Comparison of ENCODE assay signal across 8 cellular contexts in genomic region chr11:13462928-13463778, GRCh38. TPM values are rescaled to one million over a fixed set of nuclear protein-coding genes. Genes with fewer than 3 reads are reported as not detected.
DNase-seq lines count a peak whose midpoint lies in the region; ATAC-seq lines count a peak whose summit lies in the region.

Gene BTBD10 (minus strand): TSS chr11:13463222. CDS start chr11:13445124, 18,098 bp downstream.

- H4K91ac ChIP-seq in mesenchymal stem cell (ENCODE audit: low read length) = peak within 1 kb of the TSS; percentile 77

- H3K36me3 Mint-ChIP-seq in effector memory CD8-positive, alpha-beta T cell (ENCODE audit: insufficient read depth) = peaks cover 17% of the 10 kb centered on the region

- no peaks in the 10 kb centered on the region for H3K9me3 ChIP-seq in mesenchymal stem cell (ENCODE audit: control insufficient read depth, low read length)

- peak within 1 kb of the TSS; percentile 99 to 100 for H3K27ac Mint-ChIP-seq in effector memory CD8-positive, alpha-beta T cell

- H3K23ac ChIP-seq in mesenchymal stem cell (ENCODE audit: low read length in 2 of 2) = peak within 1 kb of the TSS in 1 of 2 experiments; percentile 51

- peak within 1 kb of the TSS; percentile 87 for H3K27ac ChIP-seq in mesenchymal stem cell (ENCODE audit: low read length, poor library complexity, severe bottlenecking)

- 1% methylated on average over 68 of the region's 69 CpGs for WGBS in mesenchymal stem cell

- peak; percentile 95 for ATAC-seq in GM21390 (IDR thresholded peaks at IDR 0.05; ENCODE audit: unreplicated experiment)
- peak; percentile 96 for ATAC-seq in effector memory CD8-positive, alpha-beta T cell (replicated peaks)

- H3K18ac ChIP-seq in mesenchymal stem cell (ENCODE audit: low read depth in 1 of 2, low read length in 2 of 2) = peak within 1 kb of the TSS; percentile 85 to 95

- peak within 1 kb of the TSS in 1 of 2 experiments; percentile 72 for H2BK12ac ChIP-seq in mesenchymal stem cell (ENCODE audit: low read length in 2 of 2)

- peaks cover 4% of the 10 kb centered on the region for H3K4me1 ChIP-seq in mesenchymal stem cell (ENCODE audit: control insufficient read depth, insufficient read depth, low read depth, low read length)

- H3K27me3 Mint-ChIP-seq in effector memory CD8-positive, alpha-beta T cell = no peaks in the 10 kb centered on the region

- DNase-seq in Caki2 (ENCODE audit: low read depth) (peak; percentile 96), HUDEP-2 (lab: John Stamatoyannopoulos, UW; ENCODE audit: unreplicated experiment in 76 of 76) (peak; percentile 25 to 92 (median 84)), NOMO-1 treated with dmso at 0.1 percent for 144 hours (lab: John Stamatoyannopoulos, UW; ENCODE audit: unreplicated experiment) (peak; percentile 91), mesenchymal stem cell (peak; percentile 96)
- peak; percentile 69 to 77 (median 75) for DNase-seq in activated CD8-positive, alpha-beta memory T cell treated with anti-CD3 and anti-CD28 coated beads for 48 hours (ENCODE audit: low read depth in 2 of 3, low spot score in 2 of 3)
- peak; percentile 90 to 92 (median 92) for DNase-seq in effector memory CD8-positive, alpha-beta T cell
- DNase-seq in stimulated activated CD8-positive, alpha-beta memory T cell treated with anti-CD3 and anti-CD28 coated beads, Interleukin-12 subunit alpha, Interleukin-12 subunit beta, amount 100 ng/mL, for 24 hours (ENCODE audit: extremely low read depth) = peak; percentile 71

- H3K36me3 ChIP-seq in mesenchymal stem cell (ENCODE audit: control insufficient read depth in 1 of 2, insufficient read depth in 2 of 2, low read depth in 1 of 2, low read length in 2 of 2) = peaks cover 0 to 3% of the 10 kb centered on the region in 2 experiments

- H2BK15ac ChIP-seq in mesenchymal stem cell (ENCODE audit: low read depth, poor library complexity, severe bottlenecking) = peak within 1 kb of the TSS; percentile 97

- H2BK5ac ChIP-seq in mesenchymal stem cell (ENCODE audit: low read depth, low read length, poor library complexity, severe bottlenecking) = peak within 1 kb of the TSS; percentile 62

- H3K27me3 ChIP-seq in mesenchymal stem cell (ENCODE audit: control insufficient read depth in 1 of 2, insufficient read depth in 1 of 2, low read length in 2 of 2) = peaks cover 0 to 5% of the 10 kb centered on the region in 2 experiments

- peaks cover 20 to 41% of the 10 kb centered on the region in 2 donors for H3K4me1 Mint-ChIP-seq in effector memory CD8-positive, alpha-beta T cell (ENCODE audit: low read depth in 2 of 2)

- peaks cover 3% of the 10 kb centered on the region for H3K79me1 ChIP-seq in mesenchymal stem cell (replicated peaks; ENCODE audit: low read length, poor library complexity, severe bottlenecking)

- peak within 1 kb of the TSS; percentile 96 for H3K4me2 ChIP-seq in mesenchymal stem cell (ENCODE audit: low read length, poor library complexity, severe bottlenecking)

- H2AFZ ChIP-seq in mesenchymal stem cell (ENCODE audit: low read depth, low read length) = peak within 1 kb of the TSS; percentile 97

- no peaks in the 10 kb centered on the region for H3K9me3 Mint-ChIP-seq in effector memory CD8-positive, alpha-beta T cell

- H2AK5ac ChIP-seq in mesenchymal stem cell (ENCODE audit: low read length, severe bottlenecking) = no peak within 1 kb of the TSS

- peak within 1 kb of the TSS; percentile 45 for H4K8ac ChIP-seq in mesenchymal stem cell (ENCODE audit: low read length)

- peak within 1 kb of the TSS; percentile 94 to 99 for H3K4me3 ChIP-seq in mesenchymal stem cell (ENCODE audit: insufficient read depth in 1 of 2, low read depth in 1 of 2, low read length in 2 of 2)

- peak within 1 kb of the TSS; percentile 100 for H3K4me3 Mint-ChIP-seq in effector memory CD8-positive, alpha-beta T cell

- H3K4ac ChIP-seq in mesenchymal stem cell (ENCODE audit: low read depth in 1 of 2, low read length in 2 of 2) = peak within 1 kb of the TSS; percentile 73 to 99

- H3K14ac ChIP-seq in mesenchymal stem cell (ENCODE audit: low read length in 2 of 2) = peak within 1 kb of the TSS in 1 of 2 experiments; percentile 93

- H3K9ac ChIP-seq in mesenchymal stem cell (ENCODE audit: low read length) = peak within 1 kb of the TSS; percentile 93

- no peak within 1 kb of the TSS for H2BK120ac ChIP-seq in mesenchymal stem cell (ENCODE audit: low read depth, low read length)

- in situ Hi-C loops in Caki2 (cut with HindIII; ENCODE audit: low pct_unique_long_range_greater_than_20kb, low sequenced_read_pairs) = no loop called here

RNA-seq across cellular contexts. Expression of gene BTBD10, which starts in this region (rescaled TPM):
- 94.8 and 107 TPM in 2 replicates for total RNA-seq in Caki2 (2014; rRNA removed; shearing (Covaris generic); ENCODE audit: low replicate concordance)
- 19.5 TPM for polyA plus RNA-seq in mesenchymal stem cell (2013, experiment 1 of 2)
- polyA plus RNA-seq in mesenchymal stem cell (2013, experiment 2 of 2) = 20.1 TPM

Comparison
In these comparisons a context has a peak if more than half of its experiments do, and no peak if none do; other contexts are left out.
1. Peak in every context shown above with its lines: DNase-seq, ATAC-seq, H3K4me3 ChIP-seq and H3K27ac ChIP-seq.